Comparison of ENCODE assay signal across 20 cellular contexts in genomic region chr11:81219661-81220060, GRCh38.
"Had no signal": no experiment of that assay in that cellular context is flagged by ENCODE, and none has a peak within 500 bp of the region (broad histone marks: within the 10 kb centered on the region; RNA-seq: fewer than 3 reads in every experiment).

No MANE protein-coding gene starts in this region.

- H3K27ac ChIP-seq: colonic mucosa, esophagus squamous epithelium, left ventricle myocardium inferior, neutrophil, psoas muscle, spleen, testis, tibial nerve had no signal

- FAIRE-seq: kidney had no signal

- H3K27ac Mint-ChIP-seq: naive thymus-derived CD4-positive, alpha-beta T cell; stimulated activated naive B cell treated with anti-CD40 and anti-IgM and Interleukin-4, amounts not matched to agents 10 μg/mL and 1 μg/mL and 100 μg/mL, for 72 hours had no signal

- H3K9me3 ChIP-seq: colonic mucosa, esophagus squamous epithelium, left ventricle myocardium inferior, neutrophil, psoas muscle, testis, tibial nerve had no signal

- H3K27me3 Mint-ChIP-seq: naive thymus-derived CD4-positive, alpha-beta T cell; stimulated activated naive B cell treated with anti-CD40 and anti-IgM and Interleukin-4, amounts not matched to agents 10 μg/mL and 1 μg/mL and 100 μg/mL, for 72 hours; stimulated activated naive CD8-positive, alpha-beta T cell treated with anti-CD3 and anti-CD28 coated beads, Interleukin-15, amount 100 ng/mL, for 72 hours had no signal

- H3K4me1 ChIP-seq: colonic mucosa, esophagus squamous epithelium, left ventricle myocardium inferior, psoas muscle, spleen, testis, tibial nerve had no signal

- H3K4me1 Mint-ChIP-seq: stimulated activated naive B cell treated with anti-CD40 and anti-IgM and Interleukin-4, amounts not matched to agents 10 μg/mL and 1 μg/mL and 100 μg/mL, for 72 hours; stimulated activated naive CD8-positive, alpha-beta T cell treated with anti-CD3 and anti-CD28 coated beads, Interleukin-15, amount 100 ng/mL, for 72 hours had no signal

- ATAC-seq: left cardiac atrium; naive thymus-derived CD4-positive, alpha-beta T cell; psoas muscle; sciatic nerve; stimulated activated naive B cell treated with anti-CD40 and anti-IgM and Interleukin-4, amounts not matched to agents 10 μg/mL and 1 μg/mL and 100 μg/mL, for 72 hours; stimulated activated naive CD8-positive, alpha-beta T cell treated with anti-CD3 and anti-CD28 coated beads, Interleukin-15, amount 100 ng/mL, for 72 hours had no signal

- H3K4me3 Mint-ChIP-seq: naive thymus-derived CD4-positive, alpha-beta T cell; stimulated activated naive B cell treated with anti-CD40 and anti-IgM and Interleukin-4, amounts not matched to agents 10 μg/mL and 1 μg/mL and 100 μg/mL, for 72 hours; stimulated activated naive CD8-positive, alpha-beta T cell treated with anti-CD3 and anti-CD28 coated beads, Interleukin-15, amount 100 ng/mL, for 72 hours had no signal

- H3K27me3 ChIP-seq: colonic mucosa, esophagus squamous epithelium, neutrophil, spleen, testis, tibial nerve had no signal

- H3K4me3 ChIP-seq: colonic mucosa, left ventricle myocardium inferior, lung, psoas muscle, spleen, testis had no signal

- DNase-seq: colonic mucosa; dermis blood vessel endothelial cell; esophagus squamous epithelium; foreskin fibroblast; kidney; left cardiac atrium; left ventricle myocardium inferior; mesendoderm; naive thymus-derived CD4-positive, alpha-beta T cell; psoas muscle; spleen; stimulated activated CD4-positive, alpha-beta T cell treated with anti-CD3 and anti-CD28 coated beads, Interleukin-2, amount 100 ng/mL, for 24 hours; stimulated activated CD4-positive, alpha-beta T cell treated with anti-CD3 and anti-CD28 coated beads, Interleukin-4, amount 100 ng/mL, for 4 hours; stimulated activated naive B cell treated with anti-CD40 and anti-IgM and Interleukin-4, amounts not matched to agents 10 μg/mL and 1 μg/mL and 100 μg/mL, for 72 hours; stimulated activated naive CD8-positive, alpha-beta T cell treated with anti-CD3 and anti-CD28 coated beads, Interleukin-15, amount 100 ng/mL, for 72 hours; testis had no signal

- H3K36me3 ChIP-seq: colonic mucosa, esophagus squamous epithelium, left ventricle myocardium inferior, neutrophil, spleen, tibial nerve had no signal

- H3K36me3 Mint-ChIP-seq: naive thymus-derived CD4-positive, alpha-beta T cell; stimulated activated naive B cell treated with anti-CD40 and anti-IgM and Interleukin-4, amounts not matched to agents 10 μg/mL and 1 μg/mL and 100 μg/mL, for 72 hours had no signal
